ENCODE assay signal across 27 cellular contexts in genomic region chr1:153857505-153857904, GRCh38.
"Had no signal": no experiment of that assay in that cellular context is flagged by ENCODE, and none has a peak within 500 bp of the region (broad histone marks: within the 10 kb centered on the region; RNA-seq: fewer than 3 reads in every experiment).

No MANE protein-coding gene starts in this region.

- H3K9me3 ChIP-seq: colonic mucosa, esophagus squamous epithelium, gastrocnemius medialis, heart right ventricle, left lung, lower lobe of right lung had no signal

- H3K9me3 Mint-ChIP-seq: dendritic cell treated with granulocyte-macrophage colony-stimulating factor and Interleukin-4, amounts not matched to agents 40 ng/mL and 50 ng/mL, for 4 days; endodermal cell; immature natural killer cell; naive thymus-derived CD4-positive, alpha-beta T cell had no signal

- H3K27ac ChIP-seq: colonic mucosa, epithelial cell of prostate, esophagus squamous epithelium, gastrocnemius medialis, heart right ventricle, left lung, lower lobe of right lung had no signal

- H3K4me1 ChIP-seq: colonic mucosa, esophagus squamous epithelium had no signal

- H3K4me1 Mint-ChIP-seq: endodermal cell had no signal

- H3K27me3 Mint-ChIP-seq: dendritic cell treated with granulocyte-macrophage colony-stimulating factor and Interleukin-4, amounts not matched to agents 40 ng/mL and 50 ng/mL, for 4 days; naive thymus-derived CD4-positive, alpha-beta T cell had no signal

- H3K4me3 ChIP-seq: colonic mucosa, esophagus squamous epithelium, gastrocnemius medialis, heart right ventricle, left lung, lower lobe of right lung had no signal

- H3K36me3 Mint-ChIP-seq: immature natural killer cell had no signal

- H3K27ac Mint-ChIP-seq: dendritic cell treated with granulocyte-macrophage colony-stimulating factor and Interleukin-4, amounts not matched to agents 40 ng/mL and 50 ng/mL, for 4 days; endodermal cell had no signal

- ATAC-seq: esophagus mucosa; gastrocnemius medialis; heart right ventricle; left cardiac atrium; left lung; left ventricle myocardium superior; lower lobe of right lung; naive thymus-derived CD4-positive, alpha-beta T cell had no signal

- DNase-seq: colonic mucosa; cortex of kidney; effector CD8-positive, alpha-beta T cell; endodermal cell; erythroblast; esophagus squamous epithelium; foreskin fibroblast; foreskin melanocyte; gastrocnemius medialis; glutamatergic neuron; head of caudate nucleus; heart right ventricle; hypothalamus; immature natural killer cell; left cardiac atrium; left lung; left ventricle myocardium superior; lower lobe of right lung; mesendoderm; midbrain; naive thymus-derived CD4-positive, alpha-beta T cell had no signal

- FAIRE-seq: endometrium, islet of Langerhans, keratinocyte had no signal

- H3K36me3 ChIP-seq: colonic mucosa, left lung, lower lobe of right lung had no signal

- H3K27me3 ChIP-seq: colonic mucosa, esophagus squamous epithelium, gastrocnemius medialis, heart right ventricle, left lung had no signal

- H3K4me3 Mint-ChIP-seq: dendritic cell treated with granulocyte-macrophage colony-stimulating factor and Interleukin-4, amounts not matched to agents 40 ng/mL and 50 ng/mL, for 4 days; endodermal cell; immature natural killer cell; naive thymus-derived CD4-positive, alpha-beta T cell had no signal
